27 cellular contexts compared by ENCODE assay signal in the genomic region with DNA sequence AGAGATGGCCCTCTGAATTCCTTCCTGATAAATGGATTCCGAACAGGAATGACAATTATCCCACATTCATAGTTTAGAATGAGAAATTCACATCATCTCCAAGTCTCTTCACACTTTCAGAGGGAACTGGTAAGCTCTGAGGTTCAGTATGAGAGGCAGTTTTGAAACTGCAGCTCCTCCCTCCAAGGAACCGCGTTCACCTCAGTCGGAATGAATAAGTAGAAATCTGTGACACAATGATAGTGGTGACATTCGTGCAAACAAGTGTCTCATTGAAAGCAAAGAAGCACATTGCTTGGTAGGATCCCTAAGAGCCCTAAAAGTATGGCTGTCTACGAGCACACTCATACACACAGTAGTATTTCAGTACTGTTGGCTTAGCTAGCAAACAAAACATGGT.
"Had no signal": no experiment of that assay in that cellular context is flagged by ENCODE, and none has a peak within 500 bp of the region (broad histone marks: within the 10 kb centered on the region; RNA-seq: fewer than 3 reads in every experiment).

No MANE protein-coding gene starts in this region.

- H3K79me2 ChIP-seq: hepatocyte had no signal

- H3K36me3 ChIP-seq: colonic mucosa, gastroesophageal sphincter, heart left ventricle, left lung, prostate gland, right atrium auricular region, tibial artery, upper lobe of left lung had no signal

- H3K27ac Mint-ChIP-seq: dendritic cell treated with granulocyte-macrophage colony-stimulating factor and Interleukin-4, amounts not matched to agents 40 ng/mL and 50 ng/mL, for 4 days; endodermal cell; natural killer cell; stimulated activated memory B cell treated with anti-CD40 and anti-IgM and Interleukin-4, amounts not matched to agents 10 μg/mL and 1 μg/mL and 100 μg/mL, for 72 hours had no signal

- H3K9me3 ChIP-seq: colonic mucosa, gastroesophageal sphincter, heart left ventricle, left lung, prostate gland, right atrium auricular region, testis, tibial artery, upper lobe of left lung had no signal

- H3K36me3 Mint-ChIP-seq: natural killer cell had no signal

- H3K27ac ChIP-seq: colonic mucosa, epithelial cell of prostate, foreskin keratinocyte, gastroesophageal sphincter, heart left ventricle, hepatocyte, left lung, prostate gland, right atrium auricular region, testis, tibial artery, upper lobe of left lung had no signal

- H3K9me3 Mint-ChIP-seq: dendritic cell treated with granulocyte-macrophage colony-stimulating factor and Interleukin-4, amounts not matched to agents 40 ng/mL and 50 ng/mL, for 4 days; endodermal cell; natural killer cell; stimulated activated memory B cell treated with anti-CD40 and anti-IgM and Interleukin-4, amounts not matched to agents 10 μg/mL and 1 μg/mL and 100 μg/mL, for 72 hours had no signal

- ATAC-seq: esophagus mucosa; foreskin keratinocyte; gastroesophageal sphincter; heart left ventricle; left lung; natural killer cell; sciatic nerve; stimulated activated memory B cell treated with anti-CD40 and anti-IgM and Interleukin-4, amounts not matched to agents 10 μg/mL and 1 μg/mL and 100 μg/mL, for 72 hours; stimulated activated naive CD8-positive, alpha-beta T cell treated with anti-CD3 and anti-CD28 coated beads, Interleukin-15, Interleukin-2, amounts not matched to agents 100 U/mL and 50 U/mL, for 24 hours had no signal

- DNase-seq: colonic mucosa; effector CD8-positive, alpha-beta T cell; endodermal cell; foreskin keratinocyte; heart left ventricle; kidney; left lung; mesendoderm; natural killer cell; nucleus accumbens; stimulated activated CD4-positive, alpha-beta T cell treated with anti-CD3 and anti-CD28 coated beads, Interleukin-2, amount 100 ng/mL, for 24 hours; stimulated activated CD4-positive, alpha-beta T cell treated with anti-CD3 and anti-CD28 coated beads, Interleukin-4, amount 100 ng/mL, for 24 hours; stimulated activated naive CD8-positive, alpha-beta T cell treated with anti-CD3 and anti-CD28 coated beads, Interleukin-15, Interleukin-2, amounts not matched to agents 100 U/mL and 50 U/mL, for 24 hours; substantia nigra; testis; tibial artery; upper lobe of left lung had no signal

- H3K4me2 ChIP-seq: hepatocyte had no signal

- H3K27me3 Mint-ChIP-seq: dendritic cell treated with granulocyte-macrophage colony-stimulating factor and Interleukin-4, amounts not matched to agents 40 ng/mL and 50 ng/mL, for 4 days; stimulated activated memory B cell treated with anti-CD40 and anti-IgM and Interleukin-4, amounts not matched to agents 10 μg/mL and 1 μg/mL and 100 μg/mL, for 72 hours had no signal

- H3K4me1 Mint-ChIP-seq: endodermal cell; neural crest cell; stimulated activated memory B cell treated with anti-CD40 and anti-IgM and Interleukin-4, amounts not matched to agents 10 μg/mL and 1 μg/mL and 100 μg/mL, for 72 hours had no signal

- H2AFZ ChIP-seq: hepatocyte had no signal

- H3K27me3 ChIP-seq: colonic mucosa, gastroesophageal sphincter, heart left ventricle, hepatocyte, left lung, right atrium auricular region, testis, tibial artery, upper lobe of left lung had no signal

- H3K4me3 Mint-ChIP-seq: dendritic cell treated with granulocyte-macrophage colony-stimulating factor and Interleukin-4, amounts not matched to agents 40 ng/mL and 50 ng/mL, for 4 days; endodermal cell; natural killer cell; neural crest cell; stimulated activated memory B cell treated with anti-CD40 and anti-IgM and Interleukin-4, amounts not matched to agents 10 μg/mL and 1 μg/mL and 100 μg/mL, for 72 hours had no signal

- H3K4me1 ChIP-seq: colonic mucosa, foreskin keratinocyte, gastroesophageal sphincter, heart left ventricle, left lung, prostate gland, right atrium auricular region, testis, tibial artery, upper lobe of left lung had no signal

- H3K4me3 ChIP-seq: colonic mucosa, gastroesophageal sphincter, heart left ventricle, hepatocyte, left lung, prostate gland, right atrium auricular region, testis, tibial artery, upper lobe of left lung had no signal
